Comparison of ENCODE assay signal across 25 cellular contexts in genomic region chr2:15681089-15681885, GRCh38.
A peak's percentile ranks its signal among the peaks of the same experiment; 100 is the strongest.
DNase-seq lines count a peak whose midpoint lies in the region; ATAC-seq, FAIRE-seq and TF ChIP-seq lines count a peak whose summit lies in the region.
"Had no signal": no experiment of that assay in that cellular context is flagged by ENCODE, and none has a peak within 500 bp of the region (broad histone marks: within the 10 kb centered on the region; RNA-seq: fewer than 3 reads in every experiment).

No MANE protein-coding gene starts in this region.

- no peak for DNase-seq in Calu3
- DNase-seq in NAMALWA (ENCODE audit: low spot score): peak; percentile 9
- DNase-seq in GM12878 (ENCODE audit: low read depth, low spot score): peak; percentile 25
- no peak for DNase-seq in foreskin keratinocyte
- no peak for DNase-seq in putamen (ENCODE audit: low spot score)
- DNase-seq in NCI-H1048 (lab: John Stamatoyannopoulos, UW): no peak
- DNase-seq: 8988T; ACHN; BE2C; C1 segment of cervical spinal cord; CD4-positive, alpha-beta memory T cell; CD4-positive, CD25-positive, alpha-beta regulatory T cell; CD8-positive, alpha-beta memory T cell; COR-L47; DMS79; DND-41; EL; GDM1 had no signal

- no peak for TF ChIP-seq EP300 in GM12878 (IDR thresholded peaks at IDR 0.05; ENCODE audit: borderline replicate concordance in 1 of 2, control insufficient read depth in 1 of 2, low read depth in 2 of 2, low read length in 2 of 2)

- TF ChIP-seq CTCF in Calu3 (IDR thresholded peaks at IDR 0.05; ENCODE audit: unreplicated experiment): no peak
- TF ChIP-seq CTCF in GM12878 (IDR thresholded peaks at IDR 0.05 in 2 of 3, conservative IDR thresholded peaks at IDR 0.05 in 1 of 3; ENCODE audit: control insufficient read depth in 2 of 3, extremely low read depth in 1 of 3, insufficient read depth in 1 of 3, low read depth in 3 of 3, low read length in 3 of 3): no peak
- no peak for TF ChIP-seq CTCF in foreskin keratinocyte (conservative IDR thresholded peaks at IDR 0.05)

- H3K4me3 ChIP-seq in GM12878: no peak overlapping the region
- H3K4me3 ChIP-seq: BLaER1 had no signal

- peak overlapping the region; percentile 61 for H3K27ac Mint-ChIP-seq in Calu3 (ENCODE audit: unreplicated experiment)
- H3K27ac Mint-ChIP-seq: CD4-positive, alpha-beta memory T cell; CD4-positive, CD25-positive, alpha-beta regulatory T cell; CD8-positive, alpha-beta memory T cell had no signal

- H3K27me3 ChIP-seq in GM12878 (replicated peaks in 1 of 2; ENCODE audit: control insufficient read depth in 2 of 2, insufficient read depth in 2 of 2, low read length in 1 of 2) (no peaks in the 10 kb centered on the region; a peak in 1 of 4 replicates), foreskin keratinocyte (no peaks in the 10 kb centered on the region)
- H3K27me3 ChIP-seq: BE2C, BLaER1 had no signal

- no peak overlapping the region for H3K4me2 ChIP-seq in GM12878 (ENCODE audit: control insufficient read depth, insufficient read depth)
- H3K4me2 ChIP-seq: BLaER1 had no signal

- no peak for FAIRE-seq in GM12878 (lab: Jason Lieb, UNC)
- FAIRE-seq: A204.1, D721Med, GM12891, GM19239 had no signal

- RAD21 ChIA-PET in GM12878 (lab: Charles Lee; ENCODE audit: unreplicated experiment): no interaction called here

- H3K4me3 Mint-ChIP-seq in Calu3 (ENCODE audit: low read depth, unreplicated experiment): no peak overlapping the region
- H3K4me3 Mint-ChIP-seq: CD14-positive monocyte; CD4-positive, alpha-beta memory T cell; CD4-positive, CD25-positive, alpha-beta regulatory T cell; CD8-positive, alpha-beta memory T cell had no signal

- no peak overlapping the region for H2AFZ ChIP-seq in GM12878 (ENCODE audit: control insufficient read depth, low read depth, low read length)

- H3K9me3 Mint-ChIP-seq in Calu3 (ENCODE audit: low read depth, unreplicated experiment): peaks cover 5% of the 10 kb centered on the region
- H3K9me3 Mint-ChIP-seq: CD8-positive, alpha-beta memory T cell had no signal

- TF ChIP-seq POLR2A in GM12878 (IDR thresholded peaks at IDR 0.05; ENCODE audit: low read depth, low read length): no peak

- no peaks in the 10 kb centered on the region for H3K36me3 ChIP-seq in GM12878 (ENCODE audit: control insufficient read depth in 2 of 2, insufficient read depth in 2 of 2, low read length in 1 of 2)
- H3K36me3 ChIP-seq: BE2C, BLaER1 had no signal

- WGBS in GM12878 (ENCODE audit: insufficient coverage, insufficient replicate concordance, low lambda C conversion rate, missing lambda C conversion rate): 68% methylated on average over 4 of the region's 4 CpGs

- H3K4me1 Mint-ChIP-seq in Calu3 (ENCODE audit: low read depth, unreplicated experiment): no peaks in the 10 kb centered on the region
- H3K4me1 Mint-ChIP-seq: CD14-positive monocyte; CD4-positive, alpha-beta memory T cell; CD4-positive, CD25-positive, alpha-beta regulatory T cell; CD8-positive, alpha-beta memory T cell had no signal

- no peaks in the 10 kb centered on the region for H3K79me2 ChIP-seq in GM12878 (ENCODE audit: control insufficient read depth, insufficient read depth, low read length)

- H3K27me3 Mint-ChIP-seq in Calu3 (ENCODE audit: unreplicated experiment): no peaks in the 10 kb centered on the region
- H3K27me3 Mint-ChIP-seq: CD4-positive, CD25-positive, alpha-beta regulatory T cell; CD8-positive, alpha-beta memory T cell had no signal

- ATAC-seq in GM12878: no peak
- peak; percentile 10 for ATAC-seq in foreskin keratinocyte
- ATAC-seq in HG02981 (IDR thresholded peaks at IDR 0.05; ENCODE audit: unreplicated experiment): no peak

- CTCF ChIA-PET in Calu3 (lab: Charles Lee): no interaction called here
- CTCF ChIA-PET in GM12878 (lab: Yijun Ruan, JAX): no interaction called here

- peaks cover 5% of the 10 kb centered on the region for H3K36me3 Mint-ChIP-seq in Calu3 (ENCODE audit: insufficient read depth, unreplicated experiment)
- H3K36me3 Mint-ChIP-seq: CD14-positive monocyte; CD4-positive, alpha-beta memory T cell; CD4-positive, CD25-positive, alpha-beta regulatory T cell; CD8-positive, alpha-beta memory T cell had no signal

- no peak overlapping the region for H3K9ac ChIP-seq in GM12878 (ENCODE audit: control insufficient read depth, insufficient read depth, low read length)
- H3K9ac ChIP-seq: BLaER1 had no signal

- H3K4me1 ChIP-seq in GM12878 (ENCODE audit: control insufficient read depth, insufficient read depth, low read length) (no peaks in the 10 kb centered on the region), foreskin keratinocyte (no peaks in the 10 kb centered on the region)
- H3K4me1 ChIP-seq: BE2C, BLaER1 had no signal

- H3K27ac ChIP-seq in GM12878 (ENCODE audit: control insufficient read depth, insufficient read depth) (no peak overlapping the region), foreskin keratinocyte (no peak overlapping the region)
- H3K27ac ChIP-seq: BLaER1 had no signal

- no peaks in the 10 kb centered on the region for H4K20me1 ChIP-seq in GM12878 (ENCODE audit: control insufficient read depth, insufficient read depth)
- H4K20me1 ChIP-seq: BLaER1 had no signal

- no peak for TF ChIP-seq RAD21 in GM12878 (IDR thresholded peaks at IDR 0.05; ENCODE audit: insufficient read depth, low read depth, low read length)

- intact Hi-C loops in Calu3 (cut with micrococcal nuclease; ENCODE audit: unreplicated experiment): no loop called here
- intact Hi-C loops in GM12878 (cut with micrococcal nuclease; ENCODE audit: unreplicated experiment): no loop called here

- BruUV-seq in Calu3 (replicated peaks; lab: Mats Ljungman, UMichigan) (no TSS peak), GM12878 (replicated peaks; lab: Mats Ljungman, UMichigan) (no TSS peak)

- POLR2A ChIA-PET in GM12878 (lab: Charles Lee): no interaction called here

- SMC1A ChIA-PET in GM12878 (lab: Charles Lee; ENCODE audit: uncharacterized antibody, unreplicated experiment): no interaction called here

- in situ Hi-C loops in GM12878 (cut with MboI): no loop called here

- no peaks in the 10 kb centered on the region for H3K9me3 ChIP-seq in GM12878 (replicated peaks; ENCODE audit: control insufficient read depth, insufficient read depth, low read length)
- H3K9me3 ChIP-seq: BE2C, BLaER1 had no signal

TF ChIP-seq in GM12878, 131 proteins besides CTCF, POLR2A, EP300 and RAD21 (continues in another document):
- no peak for TF ChIP-seq BCL3 (IDR thresholded peaks at IDR 0.05; ENCODE audit: borderline replicate concordance, insufficient read depth, low read depth, low read length, poor library complexity, severe bottlenecking)
- no peak for TF ChIP-seq STAT3 (IDR thresholded peaks at IDR 0.05; ENCODE audit: low read depth, low read length)
- TF ChIP-seq SP1 (IDR thresholded peaks at IDR 0.05; ENCODE audit: low read depth, low read length): no peak
- no peak for TF ChIP-seq RAD51 (IDR thresholded peaks at IDR 0.05)
- no peak for TF ChIP-seq KLF5 (IDR thresholded peaks at IDR 0.05; ENCODE audit: partially characterized antibody)
- no peak for TF ChIP-seq SKIL (IDR thresholded peaks at IDR 0.05; ENCODE audit: low read depth, poor library complexity, severe bottlenecking)
- TF ChIP-seq MAX (IDR thresholded peaks at IDR 0.05; ENCODE audit: low read depth, low read length): no peak
- TF ChIP-seq SMAD1 (IDR thresholded peaks at IDR 0.05; ENCODE audit: low read depth, partially characterized antibody): no peak
- no peak for TF ChIP-seq ATF2 (IDR thresholded peaks at IDR 0.05; ENCODE audit: low read length)
- no peak for TF ChIP-seq ZNF622 (IDR thresholded peaks at IDR 0.05)

Comparison
In these comparisons a context has a peak if more than half of its experiments do, and no peak if none do; other contexts are left out.
1. DNase-seq: peak in NAMALWA (single experiment) and GM12878 (single experiment); none in Calu3 (single experiment), foreskin keratinocyte (0 of 2), putamen (single experiment) and NCI-H1048 (single experiment).